ENCODE assay signal across 8 cellular contexts in genomic region chr17:50425682-50426471, GRCh38.
DNase-seq lines count a peak whose midpoint lies in the region; ATAC-seq lines count a peak whose summit lies in the region.

A gene with protein sequence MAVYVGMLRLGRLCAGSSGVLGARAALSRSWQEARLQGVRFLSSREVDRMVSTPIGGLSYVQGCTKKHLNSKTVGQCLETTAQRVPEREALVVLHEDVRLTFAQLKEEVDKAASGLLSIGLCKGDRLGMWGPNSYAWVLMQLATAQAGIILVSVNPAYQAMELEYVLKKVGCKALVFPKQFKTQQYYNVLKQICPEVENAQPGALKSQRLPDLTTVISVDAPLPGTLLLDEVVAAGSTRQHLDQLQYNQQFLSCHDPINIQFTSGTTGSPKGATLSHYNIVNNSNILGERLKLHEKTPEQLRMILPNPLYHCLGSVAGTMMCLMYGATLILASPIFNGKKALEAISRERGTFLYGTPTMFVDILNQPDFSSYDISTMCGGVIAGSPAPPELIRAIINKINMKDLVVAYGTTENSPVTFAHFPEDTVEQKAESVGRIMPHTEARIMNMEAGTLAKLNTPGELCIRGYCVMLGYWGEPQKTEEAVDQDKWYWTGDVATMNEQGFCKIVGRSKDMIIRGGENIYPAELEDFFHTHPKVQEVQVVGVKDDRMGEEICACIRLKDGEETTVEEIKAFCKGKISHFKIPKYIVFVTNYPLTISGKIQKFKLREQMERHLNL (plus strand): TSS chr17:50426218. CDS start chr17:50426262, 44 bp downstream.

- H3K4me2 ChIP-seq in BLaER1, result peak within 1 kb of the TSS; percentile 99

- H3K27ac ChIP-seq in BLaER1 (peak within 1 kb of the TSS; percentile 85), layer of hippocampus (ENCODE audit: low read depth, low read length) (peak within 1 kb of the TSS; percentile 73)

- no peaks in the 10 kb centered on the region for H4K20me1 ChIP-seq in BLaER1

- H3K9ac ChIP-seq in BLaER1, result peak within 1 kb of the TSS; percentile 79

- H3K9me3 ChIP-seq in BLaER1, result no peaks in the 10 kb centered on the region

- H3K27me3 ChIP-seq in BLaER1 (no peaks in the 10 kb centered on the region), layer of hippocampus (ENCODE audit: control insufficient read depth, insufficient read depth, low read length) (no peaks in the 10 kb centered on the region)

- DNase-seq in LoVo (ENCODE audit: low spot score) (peak; percentile 58), NCI-H1930 (lab: John Stamatoyannopoulos, UW) (no peak)
- DNase-seq in activated CD4-positive, CD25-positive, alpha-beta regulatory T cell treated with anti-CD3 and anti-CD28 coated beads, Interleukin-2, amount 50 U/mL, for 16 hours (ENCODE audit: low read depth, low spot score), result peak; percentile 49
- peak; percentile 38 to 41 for DNase-seq in central memory CD8-positive, alpha-beta T cell (ENCODE audit: low spot score in 2 of 2)
- DNase-seq in stimulated activated CD4-positive, alpha-beta T cell treated with anti-CD3 and anti-CD28 coated beads, Interleukin-2, amount 100 ng/mL, for 24 hours, result peak; percentile 72 to 80

- H3K36me3 Mint-ChIP-seq in central memory CD8-positive, alpha-beta T cell (ENCODE audit: insufficient read depth), result peaks cover 1% of the 10 kb centered on the region

- peak within 1 kb of the TSS; percentile 57 for H3K27ac Mint-ChIP-seq in central memory CD8-positive, alpha-beta T cell (ENCODE audit: low read depth)

- peak within 1 kb of the TSS; percentile 86 for H3K4me3 Mint-ChIP-seq in central memory CD8-positive, alpha-beta T cell

- peak; percentile 71 for ATAC-seq in GM19463 (IDR thresholded peaks at IDR 0.05; ENCODE audit: unreplicated experiment)
- peak; percentile 86 for ATAC-seq in central memory CD8-positive, alpha-beta T cell (replicated peaks; ENCODE audit: extremely low read depth, poor library complexity, severe bottlenecking)

- H3K4me3 ChIP-seq in BLaER1, result peak within 1 kb of the TSS; percentile 73

- no peaks in the 10 kb centered on the region for H3K27me3 Mint-ChIP-seq in central memory CD8-positive, alpha-beta T cell

- no peaks in the 10 kb centered on the region for H3K9me3 Mint-ChIP-seq in central memory CD8-positive, alpha-beta T cell

- peaks cover 31% of the 10 kb centered on the region for H3K4me1 Mint-ChIP-seq in central memory CD8-positive, alpha-beta T cell

- no peaks in the 10 kb centered on the region for H3K36me3 ChIP-seq in BLaER1

- peaks cover 60% of the 10 kb centered on the region for H3K4me1 ChIP-seq in BLaER1

Comparison
In these comparisons a context has a peak if more than half of its experiments do, and no peak if none do; other contexts are left out.
1. DNase-seq: peak in LoVo (single experiment), activated CD4-positive, CD25-positive, alpha-beta regulatory T cell treated with anti-CD3 and anti-CD28 coated beads, Interleukin-2, amount 50 U/mL, for 16 hours (single experiment), central memory CD8-positive, alpha-beta T cell (2 of 2) and stimulated activated CD4-positive, alpha-beta T cell treated with anti-CD3 and anti-CD28 coated beads, Interleukin-2, amount 100 ng/mL, for 24 hours (2 of 2); none in NCI-H1930 (0 of 2).